ENCODE assay signal across 26 cellular contexts in the genomic region with DNA sequence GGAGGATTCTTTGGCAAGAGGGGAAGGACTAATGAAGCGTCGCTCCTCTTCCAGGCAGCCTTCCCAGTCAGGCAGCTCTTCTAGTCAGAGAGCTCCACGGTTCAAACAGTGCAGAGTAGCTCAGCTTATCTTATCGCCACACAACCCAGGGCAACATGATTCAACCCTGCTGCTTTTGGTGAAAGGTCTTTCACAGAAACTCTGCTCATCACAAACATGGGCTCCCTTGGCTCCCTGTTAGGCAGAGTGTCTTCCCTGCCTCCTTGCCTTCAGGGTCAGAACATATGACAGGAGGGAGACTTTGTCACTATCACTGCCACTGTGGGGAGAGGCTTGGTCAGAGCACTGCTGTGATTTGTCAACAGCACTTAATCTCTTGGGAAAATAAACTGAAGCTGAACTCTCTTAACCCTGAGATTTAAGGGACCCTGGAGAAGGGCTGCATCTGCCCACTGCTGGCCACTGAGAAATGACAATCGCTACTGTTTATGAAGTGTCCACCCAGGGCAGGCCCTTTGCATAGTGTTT. TPM values are rescaled to one million over a fixed set of nuclear protein-coding genes. Genes with fewer than 3 reads are reported as not detected.
A peak's percentile ranks its signal among the peaks of the same experiment; 100 is the strongest.
DNase-seq lines count a peak whose midpoint lies in the region; ATAC-seq, FAIRE-seq and TF ChIP-seq lines count a peak whose summit lies in the region.
"Had no signal": no experiment of that assay in that cellular context is flagged by ENCODE, and none has a peak within 500 bp of the region (broad histone marks: within the 10 kb centered on the region; RNA-seq: fewer than 3 reads in every experiment).

No MANE protein-coding gene starts in this region.

- H3K4me3 Mint-ChIP-seq in Calu3 (ENCODE audit: low read depth, unreplicated experiment) = no peak overlapping the region
- H3K4me3 Mint-ChIP-seq in effector memory CD8-positive, alpha-beta T cell = no peak overlapping the region
- H3K4me3 Mint-ChIP-seq: CD4-positive, alpha-beta T cell; stimulated activated naive CD8-positive, alpha-beta T cell treated with anti-CD3 and anti-CD28 coated beads, Interleukin-15, amount 100 ng/mL, for 72 hours had no signal

- no peak overlapping the region for H3K27ac Mint-ChIP-seq in Calu3 (ENCODE audit: unreplicated experiment)
- H3K27ac Mint-ChIP-seq in effector memory CD8-positive, alpha-beta T cell = no peak overlapping the region
- H3K27ac Mint-ChIP-seq: CD4-positive, alpha-beta T cell; stimulated activated naive CD8-positive, alpha-beta T cell treated with anti-CD3 and anti-CD28 coated beads, Interleukin-15, amount 100 ng/mL, for 72 hours had no signal

- H3K27me3 Mint-ChIP-seq in Calu3 (ENCODE audit: unreplicated experiment) = peaks cover 82% of the 10 kb centered on the region
- H3K27me3 Mint-ChIP-seq in effector memory CD8-positive, alpha-beta T cell = peaks cover 30 to 48% of the 10 kb centered on the region in 2 donors

- intact Hi-C loops in adrenal gland (cut with DNase I) (loop anchor here in 1 of 2 donors (10.0 kb wide), 1 partner anchor 62 kb away; a partner anchor contains a TSS), HepG2 (cut with micrococcal nuclease; ENCODE audit: unreplicated experiment) (no loop called here), Calu3 (cut with micrococcal nuclease; ENCODE audit: unreplicated experiment) (no loop called here)

- TF ChIP-seq EP300 in A549 (IDR thresholded peaks at IDR 0.05) (no peak), HepG2 (IDR thresholded peaks at IDR 0.05; ENCODE audit: low read depth in 2 of 2, low read length in 2 of 2) (no peak), HepG2 (CRISPR knock-in tag; IDR thresholded peaks at IDR 0.05; ENCODE audit: borderline replicate concordance) (no peak)

- no peak overlapping the region for H3K4me2 ChIP-seq in A549
- H3K4me2 ChIP-seq in HepG2 (ENCODE audit: low read depth, low read length) = no peak overlapping the region

- no peaks in the 10 kb centered on the region for H4K20me1 ChIP-seq in HepG2 (ENCODE audit: insufficient read depth, low read length)

- POLR2A ChIA-PET in A549 (lab: Yijun Ruan, JAX) (no interaction called here), HepG2 (lab: Yijun Ruan, JAX) (no interaction called here)

- H3K4me3 ChIP-seq in A549 (no peak overlapping the region), adrenal gland (no peak overlapping the region), HepG2 (replicated peaks in 1 of 3; ENCODE audit: insufficient read depth in 1 of 3, low read depth in 2 of 3, low read length in 3 of 3) (no peak overlapping the region)
- H3K4me3 ChIP-seq: ovary, sigmoid colon, SJCRH30 had no signal

- no peaks in the 10 kb centered on the region for H3K79me2 ChIP-seq in HepG2 (ENCODE audit: insufficient read depth, low read length)

- no peak for TF ChIP-seq POLR2A in A549 (IDR thresholded peaks at IDR 0.05; ENCODE audit: low read length)
- no peak for TF ChIP-seq POLR2A in adrenal gland (IDR thresholded peaks at IDR 0.05)
- TF ChIP-seq POLR2A in HepG2 (IDR thresholded peaks at IDR 0.05; ENCODE audit: insufficient read depth in 1 of 2, low read depth in 2 of 2, low read length in 2 of 2) = no peak

- H3K9me3 ChIP-seq in A549 (no peaks in the 10 kb centered on the region), adrenal gland (replicated peaks in 1 of 3) (no peaks in the 10 kb centered on the region), HepG2 (ENCODE audit: low read length) (no peaks in the 10 kb centered on the region)
- H3K9me3 ChIP-seq: ovary, sigmoid colon, SJCRH30 had no signal

- WGBS in A549 (ENCODE audit: missing lambda C conversion rate) = 63% methylated on average over 5 of the region's 5 CpGs
- WGBS in adrenal gland, 4 donors = 25 to 55% (median 40%) methylated on average over 2 to 5 of the region's 5 CpGs
- WGBS in HepG2 (ENCODE audit: low lambda C conversion rate) = 0% methylated on average over 3 of the region's 5 CpGs

- H3K4me1 ChIP-seq in A549 (no peaks in the 10 kb centered on the region), adrenal gland (replicated peaks in 1 of 2) (no peaks in the 10 kb centered on the region), HepG2 (ENCODE audit: insufficient read depth, low read length) (peaks cover 21% of the 10 kb centered on the region)
- H3K4me1 ChIP-seq: sigmoid colon had no signal

- no peaks in the 10 kb centered on the region for H3K9me3 Mint-ChIP-seq in Calu3 (ENCODE audit: low read depth, unreplicated experiment)
- no peaks in the 10 kb centered on the region for H3K9me3 Mint-ChIP-seq in effector memory CD8-positive, alpha-beta T cell
- H3K9me3 Mint-ChIP-seq: CD4-positive, alpha-beta T cell; stimulated activated naive CD8-positive, alpha-beta T cell treated with anti-CD3 and anti-CD28 coated beads, Interleukin-15, amount 100 ng/mL, for 72 hours had no signal

- DNase-seq in A549 (ENCODE audit: low read depth in 1 of 2, low spot score in 1 of 2) (no peak), HUDEP-2 (lab: John Stamatoyannopoulos, UW; ENCODE audit: unreplicated experiment in 76 of 76) (peak in 47 of 76 experiments; percentile 4 to 68 (median 26)), adrenal gland (peak in 5 of 7 donors; percentile 27 to 46 (median 41)), HepG2 (ENCODE audit: low spot score) (no peak), NOMO-1 treated with DMSO at 0.1 percent for 48 hours (lab: John Stamatoyannopoulos, UW; ENCODE audit: unreplicated experiment) (no peak), Calu3 (no peak), NCI-H1105 treated with DMSO at 0.1 percent for 48 hours (lab: John Stamatoyannopoulos, UW) (no peak)
- no peak for DNase-seq in effector memory CD8-positive, alpha-beta T cell
- DNase-seq: activated CD4-positive, CD25-positive, alpha-beta regulatory T cell treated with anti-CD3 and anti-CD28 coated beads, Interleukin-2, amount 50 U/mL, for 72 hours; activated gamma-delta T cell; CD4-positive, alpha-beta T cell; cortex of kidney; DND-41; NCI-H1930; NCI-H524 treated with DMSO at 0.1 percent for 48 hours; ovary; SJCRH30; stimulated activated CD4-positive, alpha-beta T cell treated with anti-CD3 and anti-CD28 coated beads, Interleukin-2, amount 100 ng/mL, for 24 hours; stimulated activated naive CD8-positive, alpha-beta T cell treated with anti-CD3 and anti-CD28 coated beads, Interleukin-15, amount 100 ng/mL, for 72 hours had no signal

- no peak overlapping the region for H2AFZ ChIP-seq in HepG2 (ENCODE audit: low read length)

- FAIRE-seq in A549 (lab: Jason Lieb, UNC) (no peak), HepG2 (lab: Jason Lieb, UNC) (no peak)
- FAIRE-seq: GM18507, H54, urothelium cell line had no signal

- TF ChIP-seq RAD21 in A549 (conservative IDR thresholded peaks at IDR 0.05 in 1 of 2, IDR thresholded peaks at IDR 0.05 in 1 of 2) = no peak
- TF ChIP-seq RAD21 in HepG2 (CRISPR knock-in tag; IDR thresholded peaks at IDR 0.05) = no peak

- H3K9ac ChIP-seq in HepG2 (ENCODE audit: insufficient read depth, low read depth, low read length) = no peak overlapping the region

- TF ChIP-seq CTCF in A549 (IDR thresholded peaks at IDR 0.05) (no peak), adrenal gland (IDR thresholded peaks at IDR 0.05) (no peak), HepG2 (CRISPR knock-in tag; IDR thresholded peaks at IDR 0.05) (no peak), Calu3 (IDR thresholded peaks at IDR 0.05; ENCODE audit: unreplicated experiment) (no peak)

- CTCF ChIA-PET in A549 (lab: Yijun Ruan, JAX) (interaction anchor here (0.7 to 1.9 kb wide), 7 partner anchors 8 to 62 kb away, joined by 3 to 5 read pairs (median 3); no protein-coding TSS in a partner anchor), HepG2 (lab: Yijun Ruan, JAX; ENCODE audit: low intra/inter-chr PET ratio, low total read pairs) (no interaction called here), Calu3 (lab: Charles Lee) (interaction anchor here (0.7 to 0.9 kb wide), 2 partner anchors 50 to 904 kb away, joined by 3 to 5 read pairs; no protein-coding TSS in a partner anchor)

- H3K36me3 Mint-ChIP-seq in Calu3 (ENCODE audit: insufficient read depth, unreplicated experiment) = no peaks in the 10 kb centered on the region
- H3K36me3 Mint-ChIP-seq in effector memory CD8-positive, alpha-beta T cell (ENCODE audit: insufficient read depth) = peaks cover 2% of the 10 kb centered on the region

- ATAC-seq in A549 (peak; percentile 36 to 47; a peak in 4 of 6 replicates), HepG2 (peak; percentile 72)
- no peak for ATAC-seq in effector memory CD8-positive, alpha-beta T cell (replicated peaks)
- ATAC-seq: stimulated activated naive CD8-positive, alpha-beta T cell treated with anti-CD3 and anti-CD28 coated beads, Interleukin-15, amount 100 ng/mL, for 72 hours had no signal

- H3K36me3 ChIP-seq in adrenal gland (replicated peaks in 1 of 2) (no peaks in the 10 kb centered on the region), HepG2 (replicated peaks in 1 of 2; ENCODE audit: control insufficient read depth in 1 of 2, insufficient read depth in 2 of 2, low read length in 2 of 2) (no peaks in the 10 kb centered on the region)
- H3K36me3 ChIP-seq: ovary, sigmoid colon, SJCRH30 had no signal

- BruUV-seq in HepG2 (replicated peaks; lab: Mats Ljungman, UMichigan) (no TSS peak), Calu3 (replicated peaks; lab: Mats Ljungman, UMichigan) (no TSS peak)

- H3K4me1 Mint-ChIP-seq in Calu3 (ENCODE audit: low read depth, unreplicated experiment) = no peaks in the 10 kb centered on the region
- no peaks in the 10 kb centered on the region for H3K4me1 Mint-ChIP-seq in effector memory CD8-positive, alpha-beta T cell (ENCODE audit: low read depth in 2 of 2)

- in situ Hi-C loops in HepG2 (cut with HindIII; ENCODE audit: extremely low pct_ligation_motif_present, low pct_unique_long_range_greater_than_20kb) = no loop called here

- no peak overlapping the region for H3K27ac ChIP-seq in A549
- no peak overlapping the region for H3K27ac ChIP-seq in adrenal gland
- no peak overlapping the region for H3K27ac ChIP-seq in HepG2 (ENCODE audit: extremely low read length, insufficient read depth, low read length)
- H3K27ac ChIP-seq: ovary, sigmoid colon, SJCRH30 had no signal

- H3K27me3 ChIP-seq in adrenal gland (no peaks in the 10 kb centered on the region), HepG2 (ENCODE audit: control insufficient read depth in 1 of 2, insufficient read depth in 2 of 2, low read length in 2 of 2) (peaks cover 0 to 24% of the 10 kb centered on the region in 2 experiments; a peak in 1 of 5 replicates)
- H3K27me3 ChIP-seq: ovary, SJCRH30 had no signal

RNA-seq across cellular contexts. Expression of a gene that starts 6.9 kb away (rescaled TPM):
- 0.06 and 0.16 TPM in 2 replicates for polyA plus RNA-seq in A549 (2011; rRNA removed)
- 0.03 TPM in 1 of 2 replicates, not detected in the other for polyA plus RNA-seq in A549 (2012; cell fraction: cytosol; rRNA removed)
- not detected in 2 replicates for polyA plus RNA-seq in A549 (2012; cell fraction: nucleus; rRNA removed)
- not detected in 3 replicates for polyA plus RNA-seq in A549 (2017; fragmentation: RNase III; extraction: RNeasy Plus Mini Kit Qiagen cat#74134 plus additional on column Dnase treatment)
- polyA minus RNA-seq in A549 (2011; rRNA and poly(A)+ RNA removed) = 0.15 and 0.25 TPM in 2 replicates
- not detected for total RNA-seq in adrenal gland
- under 1 TPM in 2 of 3 donors, not detected in 1; 0.03 to 0.05 TPM for polyA plus RNA-seq in adrenal gland
- not detected in 2 replicates for total RNA-seq in HepG2 (2016; rRNA removed; fragmentation: Illumina TruSeq; extraction: Trizol)
- not detected in 2 replicates for total RNA-seq in HepG2 (2016; cell fraction: cytosol; rRNA removed; fragmentation: Illumina TruSeq; extraction: Trizol; ENCODE audit: low read depth)
- total RNA-seq in HepG2 (2016; cell fraction: insoluble cytoplasmic fraction; rRNA removed; fragmentation: Illumina TruSeq; extraction: Trizol) = not detected in 2 replicates
- total RNA-seq in HepG2 (2016; cell fraction: membrane; rRNA removed; fragmentation: Illumina TruSeq; extraction: Trizol) = not detected in 2 replicates
- not detected in 2 replicates for total RNA-seq in HepG2 (2016; cell fraction: nucleus; rRNA removed; fragmentation: Illumina TruSeq; extraction: Trizol)
- 0.07 TPM in 1 of 2 replicates, not detected in the other for polyA plus RNA-seq in HepG2 (2011; rRNA removed)
- not detected in 2 replicates for polyA plus RNA-seq in HepG2 (2011; cell fraction: cytosol; rRNA removed)
- polyA plus RNA-seq in HepG2 (2011; cell fraction: nucleus; rRNA removed) = not detected in 2 replicates
- not detected in 2 replicates for polyA plus RNA-seq in HepG2 (2012)
- polyA plus RNA-seq in HepG2 (2016; cell fraction: cytosol; fragmentation: Illumina TruSeq; extraction: Trizol; ENCODE audit: low read depth) = not detected in 2 replicates
- not detected in 2 replicates for polyA plus RNA-seq in HepG2 (2016; cell fraction: insoluble cytoplasmic fraction; fragmentation: Illumina TruSeq; extraction: Trizol; ENCODE audit: low read depth)
- polyA plus RNA-seq in HepG2 (2016; cell fraction: membrane; fragmentation: Illumina TruSeq; extraction: Trizol; ENCODE audit: low read depth) = not detected in 2 replicates
- not detected in 2 replicates for polyA plus RNA-seq in HepG2 (2016; cell fraction: nucleus; fragmentation: Illumina TruSeq; extraction: Trizol; ENCODE audit: insufficient read depth, low read depth)
- polyA minus RNA-seq in HepG2 (2011; rRNA and poly(A)+ RNA removed; ENCODE audit: low replicate concordance) = not detected in 2 replicates
- not detected in 2 replicates for polyA minus RNA-seq in HepG2 (2011; cell fraction: cytosol; rRNA and poly(A)+ RNA removed)
- polyA minus RNA-seq in HepG2 (2011; cell fraction: nucleus; rRNA and poly(A)+ RNA removed) = not detected in 2 replicates
- not detected in 2 replicates for total RNA-seq in Calu3 (2022)
- total RNA-seq: CD4-positive, alpha-beta T cell; epithelial cell of proximal tubule; OCI-LY7; SJCRH30; T-helper 2 cell treated with Interferon-gamma antibody and Interleukin-4, amounts not matched to agents 100 ng/mL and 5 ng/mL, for 36 hours had no signal
- polyA plus RNA-seq: ovary had no signal

RNA-seq across cellular contexts. Expression of a gene that starts 39.6 kb away (rescaled TPM):
- not detected in 2 replicates for polyA plus RNA-seq in A549 (2011; rRNA removed)
- polyA plus RNA-seq in A549 (2012; cell fraction: cytosol; rRNA removed) = not detected in 2 replicates
- polyA plus RNA-seq in A549 (2012; cell fraction: nucleus; rRNA removed) = not detected in 2 replicates
- polyA plus RNA-seq in A549 (2017; fragmentation: RNase III; extraction: RNeasy Plus Mini Kit Qiagen cat#74134 plus additional on column Dnase treatment) = not detected in 3 replicates
- not detected in 2 replicates for polyA minus RNA-seq in A549 (2011; rRNA and poly(A)+ RNA removed)
- total RNA-seq in adrenal gland = not detected
- polyA plus RNA-seq in adrenal gland = not detected
- total RNA-seq in HepG2 (2016; rRNA removed; fragmentation: Illumina TruSeq; extraction: Trizol) = not detected in 2 replicates
- not detected in 2 replicates for total RNA-seq in HepG2 (2016; cell fraction: cytosol; rRNA removed; fragmentation: Illumina TruSeq; extraction: Trizol; ENCODE audit: low read depth)
- not detected in 2 replicates for total RNA-seq in HepG2 (2016; cell fraction: insoluble cytoplasmic fraction; rRNA removed; fragmentation: Illumina TruSeq; extraction: Trizol)
- not detected in 2 replicates for total RNA-seq in HepG2 (2016; cell fraction: membrane; rRNA removed; fragmentation: Illumina TruSeq; extraction: Trizol)
- not detected in 2 replicates for total RNA-seq in HepG2 (2016; cell fraction: nucleus; rRNA removed; fragmentation: Illumina TruSeq; extraction: Trizol)
- polyA plus RNA-seq in HepG2 (2011; rRNA removed) = 0.01 TPM in 1 of 2 replicates, not detected in the other
- not detected in 2 replicates for polyA plus RNA-seq in HepG2 (2011; cell fraction: cytosol; rRNA removed)
- polyA plus RNA-seq in HepG2 (2011; cell fraction: nucleus; rRNA removed) = 0.10 TPM in 1 of 2 replicates, not detected in the other
- 0.07 TPM in 1 of 2 replicates, not detected in the other for polyA plus RNA-seq in HepG2 (2012)
- polyA plus RNA-seq in HepG2 (2016; cell fraction: cytosol; fragmentation: Illumina TruSeq; extraction: Trizol; ENCODE audit: low read depth) = not detected in 2 replicates
- polyA plus RNA-seq in HepG2 (2016; cell fraction: insoluble cytoplasmic fraction; fragmentation: Illumina TruSeq; extraction: Trizol; ENCODE audit: low read depth) = not detected in 2 replicates
- polyA plus RNA-seq in HepG2 (2016; cell fraction: membrane; fragmentation: Illumina TruSeq; extraction: Trizol; ENCODE audit: low read depth) = not detected in 2 replicates
- not detected in 2 replicates for polyA plus RNA-seq in HepG2 (2016; cell fraction: nucleus; fragmentation: Illumina TruSeq; extraction: Trizol; ENCODE audit: insufficient read depth, low read depth)
- polyA minus RNA-seq in HepG2 (2011; rRNA and poly(A)+ RNA removed; ENCODE audit: low replicate concordance) = 0.30 TPM in 1 of 2 replicates, not detected in the other
- polyA minus RNA-seq in HepG2 (2011; cell fraction: cytosol; rRNA and poly(A)+ RNA removed) = not detected in 2 replicates
- polyA minus RNA-seq in HepG2 (2011; cell fraction: nucleus; rRNA and poly(A)+ RNA removed) = not detected in 2 replicates
- total RNA-seq in Calu3 (2022) = not detected in 2 replicates
- total RNA-seq: CD4-positive, alpha-beta T cell; epithelial cell of proximal tubule; OCI-LY7; ovary; sigmoid colon; SJCRH30; T-helper 2 cell treated with Interferon-gamma antibody and Interleukin-4, amounts not matched to agents 100 ng/mL and 5 ng/mL, for 36 hours had no signal
- polyA plus RNA-seq: ovary had no signal

Comparison
In these comparisons a context has a peak if more than half of its experiments do, and no peak if none do; other contexts are left out.
1. DNase-seq: peak in HUDEP-2 (47 of 76) and adrenal gland (5 of 7); none in A549 (0 of 2), HepG2 (single experiment), NOMO-1 treated with DMSO at 0.1 percent for 48 hours (single experiment), Calu3 (single experiment), effector memory CD8-positive, alpha-beta T cell (0 of 3) and NCI-H1105 treated with DMSO at 0.1 percent for 48 hours (single experiment).